1 cellular context compared by ENCODE assay signal in the genomic region with DNA sequence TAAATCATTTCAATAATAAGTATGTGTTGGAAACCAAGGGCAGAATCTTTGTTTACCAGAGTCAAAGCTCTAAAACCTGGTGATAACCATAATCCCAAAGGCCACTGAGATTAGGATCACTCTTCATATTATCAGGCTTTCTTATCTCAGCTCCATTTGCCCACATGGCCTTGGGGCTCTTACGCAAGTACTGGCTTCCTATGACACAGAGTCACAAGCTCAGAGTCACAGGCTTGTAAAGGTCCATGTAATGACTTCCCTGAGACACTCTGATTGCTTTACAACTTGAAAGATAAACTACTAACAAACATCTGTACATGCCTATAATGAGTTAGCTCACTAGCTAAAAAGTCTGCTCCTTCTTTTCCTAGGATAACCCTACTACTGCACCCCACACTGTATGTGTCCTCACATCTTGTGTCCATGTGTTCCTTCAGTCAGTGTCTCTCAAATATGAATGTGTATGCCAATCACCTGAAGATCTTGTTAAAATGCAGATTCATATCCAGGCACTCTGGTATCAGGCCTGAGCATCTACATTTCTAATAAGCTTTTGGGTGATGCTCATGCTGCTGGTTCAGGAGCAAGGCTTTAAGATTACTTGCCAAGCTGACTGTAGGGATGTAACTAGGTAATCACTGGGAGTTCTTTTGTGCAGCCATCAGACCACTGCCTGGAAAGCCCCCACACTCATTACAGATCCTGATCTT.
TF ChIP-seq lines count a peak whose summit lies in the region.

No MANE protein-coding gene starts in this region.

TF ChIP-seq in HEK293, 187 proteins besides CTCF, POLR2A, EP300 and RAD21 (continued from another document):
- TF ChIP-seq, protein P1, sequence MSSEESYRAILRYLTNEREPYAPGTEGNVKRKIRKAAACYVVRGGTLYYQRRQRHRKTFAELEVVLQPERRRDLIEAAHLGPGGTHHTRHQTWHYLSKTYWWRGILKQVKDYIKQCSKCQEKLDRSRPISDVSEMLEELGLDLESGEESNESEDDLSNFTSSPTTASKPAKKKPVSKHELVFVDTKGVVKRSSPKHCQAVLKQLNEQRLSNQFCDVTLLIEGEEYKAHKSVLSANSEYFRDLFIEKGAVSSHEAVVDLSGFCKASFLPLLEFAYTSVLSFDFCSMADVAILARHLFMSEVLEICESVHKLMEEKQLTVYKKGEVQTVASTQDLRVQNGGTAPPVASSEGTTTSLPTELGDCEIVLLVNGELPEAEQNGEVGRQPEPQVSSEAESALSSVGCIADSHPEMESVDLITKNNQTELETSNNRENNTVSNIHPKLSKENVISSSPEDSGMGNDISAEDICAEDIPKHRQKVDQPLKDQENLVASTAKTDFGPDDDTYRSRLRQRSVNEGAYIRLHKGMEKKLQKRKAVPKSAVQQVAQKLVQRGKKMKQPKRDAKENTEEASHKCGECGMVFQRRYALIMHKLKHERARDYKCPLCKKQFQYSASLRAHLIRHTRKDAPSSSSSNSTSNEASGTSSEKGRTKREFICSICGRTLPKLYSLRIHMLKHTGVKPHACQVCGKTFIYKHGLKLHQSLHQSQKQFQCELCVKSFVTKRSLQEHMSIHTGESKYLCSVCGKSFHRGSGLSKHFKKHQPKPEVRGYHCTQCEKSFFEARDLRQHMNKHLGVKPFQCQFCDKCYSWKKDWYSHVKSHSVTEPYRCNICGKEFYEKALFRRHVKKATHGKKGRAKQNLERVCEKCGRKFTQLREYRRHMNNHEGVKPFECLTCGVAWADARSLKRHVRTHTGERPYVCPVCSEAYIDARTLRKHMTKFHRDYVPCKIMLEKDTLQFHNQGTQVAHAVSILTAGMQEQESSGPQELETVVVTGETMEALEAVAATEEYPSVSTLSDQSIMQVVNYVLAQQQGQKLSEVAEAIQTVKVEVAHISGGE (tag by site-specific recombination; conservative IDR thresholded peaks at IDR 0.05; ENCODE audit: low read depth), result no peak
- TF ChIP-seq ZIC2 (tag by site-specific recombination; IDR thresholded peaks at IDR 0.05), result no peak
- TF ChIP-seq IKZF3 (tag by site-specific recombination; IDR thresholded peaks at IDR 0.05), result peak; percentile 36; the same call in 1 of the 2 replicates
- TF ChIP-seq, protein P2, sequence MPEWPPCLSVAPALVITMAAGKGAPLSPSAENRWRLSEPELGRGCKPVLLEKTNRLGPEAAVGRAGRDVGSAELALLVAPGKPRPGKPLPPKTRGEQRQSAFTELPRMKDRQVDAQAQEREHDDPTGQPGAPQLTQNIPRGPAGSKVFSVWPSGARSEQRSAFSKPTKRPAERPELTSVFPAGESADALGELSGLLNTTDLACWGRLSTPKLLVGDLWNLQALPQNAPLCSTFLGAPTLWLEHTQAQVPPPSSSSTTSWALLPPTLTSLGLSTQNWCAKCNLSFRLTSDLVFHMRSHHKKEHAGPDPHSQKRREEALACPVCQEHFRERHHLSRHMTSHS (tag by site-specific recombination; IDR thresholded peaks at IDR 0.05), result no peak
- TF ChIP-seq REPIN1 (tag by site-specific recombination; IDR thresholded peaks at IDR 0.05; ENCODE audit: low read depth), result no peak
- TF ChIP-seq, protein P3, sequence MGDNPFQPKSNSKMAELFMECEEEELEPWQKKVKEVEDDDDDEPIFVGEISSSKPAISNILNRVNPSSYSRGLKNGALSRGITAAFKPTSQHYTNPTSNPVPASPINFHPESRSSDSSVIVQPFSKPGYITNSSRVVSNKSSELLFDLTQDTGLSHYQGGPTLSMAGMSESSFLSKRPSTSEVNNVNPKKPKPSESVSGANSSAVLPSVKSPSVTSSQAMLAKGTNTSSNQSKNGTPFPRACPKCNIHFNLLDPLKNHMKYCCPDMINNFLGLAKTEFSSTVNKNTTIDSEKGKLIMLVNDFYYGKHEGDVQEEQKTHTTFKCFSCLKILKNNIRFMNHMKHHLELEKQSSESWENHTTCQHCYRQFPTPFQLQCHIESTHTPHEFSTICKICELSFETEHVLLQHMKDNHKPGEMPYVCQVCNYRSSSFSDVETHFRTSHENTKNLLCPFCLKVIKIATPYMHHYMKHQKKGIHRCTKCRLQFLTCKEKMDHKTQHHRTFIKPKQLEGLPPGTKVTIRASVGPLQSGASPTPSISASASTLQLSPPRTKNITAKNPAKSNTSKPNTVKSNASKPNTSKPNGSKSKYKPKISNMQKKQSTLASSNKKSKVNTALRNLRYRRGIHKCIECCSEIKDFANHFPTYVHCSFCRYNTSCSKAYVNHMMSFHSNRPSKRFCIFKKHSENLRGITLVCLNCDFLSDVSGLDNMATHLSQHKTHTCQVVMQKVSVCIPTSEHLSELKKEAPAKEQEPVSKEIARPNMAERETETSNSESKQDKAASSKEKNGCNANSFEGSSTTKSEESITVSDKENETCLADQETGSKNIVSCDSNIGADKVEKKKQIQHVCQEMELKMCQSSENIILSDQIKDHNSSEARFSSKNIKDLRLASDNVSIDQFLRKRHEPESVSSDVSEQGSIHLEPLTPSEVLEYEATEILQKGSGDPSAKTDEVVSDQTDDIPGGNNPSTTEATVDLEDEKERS (tag by site-specific recombination; IDR thresholded peaks at IDR 0.05), result no peak
- no peak for TF ChIP-seq ZNF830 (tag by site-specific recombination; IDR thresholded peaks at IDR 0.05; ENCODE audit: low read depth)
- TF ChIP-seq, protein P4, sequence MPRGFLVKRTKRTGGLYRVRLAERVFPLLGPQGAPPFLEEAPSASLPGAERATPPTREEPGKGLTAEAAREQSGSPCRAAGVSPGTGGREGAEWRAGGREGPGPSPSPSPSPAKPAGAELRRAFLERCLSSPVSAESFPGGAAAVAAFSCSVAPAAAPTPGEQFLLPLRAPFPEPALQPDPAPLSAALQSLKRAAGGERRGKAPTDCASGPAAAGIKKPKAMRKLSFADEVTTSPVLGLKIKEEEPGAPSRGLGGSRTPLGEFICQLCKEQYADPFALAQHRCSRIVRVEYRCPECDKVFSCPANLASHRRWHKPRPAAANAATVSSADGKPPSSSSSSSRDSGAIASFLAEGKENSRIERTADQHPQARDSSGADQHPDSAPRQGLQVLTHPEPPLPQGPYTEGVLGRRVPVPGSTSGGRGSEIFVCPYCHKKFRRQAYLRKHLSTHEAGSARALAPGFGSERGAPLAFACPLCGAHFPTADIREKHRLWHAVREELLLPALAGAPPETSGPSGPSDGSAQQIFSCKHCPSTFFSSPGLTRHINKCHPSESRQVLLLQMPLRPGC (tag by site-specific recombination; IDR thresholded peaks at IDR 0.05), result peak; percentile 45; the same call in 1 of the 2 replicates
- no peak for TF ChIP-seq OVOL3 (tag by site-specific recombination; IDR thresholded peaks at IDR 0.05)
- TF ChIP-seq ZNF561 (tag by site-specific recombination; IDR thresholded peaks at IDR 0.05; ENCODE audit: borderline replicate concordance), result no peak
- TF ChIP-seq ZFP3 (tag by site-specific recombination; IDR thresholded peaks at IDR 0.05; ENCODE audit: low read depth), result no peak
- TF ChIP-seq ZNF223 (tag by site-specific recombination; IDR thresholded peaks at IDR 0.05), result no peak
- no peak for TF ChIP-seq GLI4 (tag by site-specific recombination; IDR thresholded peaks at IDR 0.05)
- TF ChIP-seq ZNF350 (tag by site-specific recombination; IDR thresholded peaks at IDR 0.05), result no peak
- no peak for TF ChIP-seq ZNF266 (tag by site-specific recombination; IDR thresholded peaks at IDR 0.05; ENCODE audit: low read depth)
- 0 out of 2 replicates have a peak, but pooled peaks have one; percentile 11 for TF ChIP-seq ZNF600 (tag by site-specific recombination; IDR thresholded peaks at IDR 0.05)
- no peak for TF ChIP-seq YY1 (tag by site-specific recombination; IDR thresholded peaks at IDR 0.05)
- peak; percentile 68 for TF ChIP-seq GFI1B (tag by site-specific recombination; IDR thresholded peaks at IDR 0.05)
- TF ChIP-seq MZF1 (tag by site-specific recombination; IDR thresholded peaks at IDR 0.05; ENCODE audit: borderline replicate concordance), result no peak; the same call in 1 of the 2 replicates
- TF ChIP-seq, protein P5, sequence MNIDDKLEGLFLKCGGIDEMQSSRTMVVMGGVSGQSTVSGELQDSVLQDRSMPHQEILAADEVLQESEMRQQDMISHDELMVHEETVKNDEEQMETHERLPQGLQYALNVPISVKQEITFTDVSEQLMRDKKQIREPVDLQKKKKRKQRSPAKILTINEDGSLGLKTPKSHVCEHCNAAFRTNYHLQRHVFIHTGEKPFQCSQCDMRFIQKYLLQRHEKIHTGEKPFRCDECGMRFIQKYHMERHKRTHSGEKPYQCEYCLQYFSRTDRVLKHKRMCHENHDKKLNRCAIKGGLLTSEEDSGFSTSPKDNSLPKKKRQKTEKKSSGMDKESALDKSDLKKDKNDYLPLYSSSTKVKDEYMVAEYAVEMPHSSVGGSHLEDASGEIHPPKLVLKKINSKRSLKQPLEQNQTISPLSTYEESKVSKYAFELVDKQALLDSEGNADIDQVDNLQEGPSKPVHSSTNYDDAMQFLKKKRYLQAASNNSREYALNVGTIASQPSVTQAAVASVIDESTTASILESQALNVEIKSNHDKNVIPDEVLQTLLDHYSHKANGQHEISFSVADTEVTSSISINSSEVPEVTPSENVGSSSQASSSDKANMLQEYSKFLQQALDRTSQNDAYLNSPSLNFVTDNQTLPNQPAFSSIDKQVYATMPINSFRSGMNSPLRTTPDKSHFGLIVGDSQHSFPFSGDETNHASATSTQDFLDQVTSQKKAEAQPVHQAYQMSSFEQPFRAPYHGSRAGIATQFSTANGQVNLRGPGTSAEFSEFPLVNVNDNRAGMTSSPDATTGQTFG (tag by site-specific recombination; IDR thresholded peaks at IDR 0.05; ENCODE audit: borderline replicate concordance), result no peak
- TF ChIP-seq HOXD13 (CRISPR knock-in tag; IDR thresholded peaks at IDR 0.05; ENCODE audit: borderline replicate concordance), result no peak
